8 cellular contexts compared by ENCODE assay signal in genomic region chr13:45441633-45442032, GRCh38. TPM values are rescaled to one million over a fixed set of nuclear protein-coding genes. Genes with fewer than 3 reads are reported as not detected.
A peak's percentile ranks its signal among the peaks of the same experiment; 100 is the strongest.
DNase-seq lines count a peak whose midpoint lies in the region; ATAC-seq and TF ChIP-seq lines count a peak whose summit lies in the region.

No MANE protein-coding gene starts in this region.

- peaks cover 5% of the 10 kb centered on the region for H3K27me3 Mint-ChIP-seq in activated T-cell treated with anti-CD3 and anti-CD28 coated beads, Interleukin-2, amount 50 U/mL, for 72 hours (ENCODE audit: low read depth)

- H3K36me3 ChIP-seq in mucosa of descending colon (ENCODE audit: low read depth) = no peaks in the 10 kb centered on the region

- ATAC-seq in HG03097 (IDR thresholded peaks at IDR 0.05; ENCODE audit: low FRiP score, unreplicated experiment) = peak; percentile 71
- ATAC-seq in activated T-cell treated with anti-CD3 and anti-CD28 coated beads, Interleukin-2, amount 50 U/mL, for 72 hours (replicated peaks in 1 of 2) = peak; percentile 84 to 89
- peak; percentile 41 for ATAC-seq in mucosa of descending colon
- ATAC-seq in GM18870 (IDR thresholded peaks at IDR 0.05; ENCODE audit: unreplicated experiment) = no peak

- H3K36me3 Mint-ChIP-seq in activated T-cell treated with anti-CD3 and anti-CD28 coated beads, Interleukin-2, amount 50 U/mL, for 72 hours (ENCODE audit: insufficient read depth in 2 of 2) = peaks cover 0 to 2% of the 10 kb centered on the region in 2 donors

- H3K4me3 ChIP-seq in mucosa of descending colon = no peak overlapping the region

- no peak for DNase-seq in activated T-cell treated with anti-CD3 and anti-CD28 coated beads, Interleukin-2, amount 50 U/mL, for 72 hours
- DNase-seq in mucosa of descending colon = no peak
- DNase-seq in COLO668 (lab: John Stamatoyannopoulos, UW; ENCODE audit: unreplicated experiment) = no peak
- DNase-seq in NCI-H1930 (lab: John Stamatoyannopoulos, UW) = no peak
- DNase-seq in pons (ENCODE audit: low spot score) = no peak

- H3K4me3 Mint-ChIP-seq in activated T-cell treated with anti-CD3 and anti-CD28 coated beads, Interleukin-2, amount 50 U/mL, for 72 hours = peak overlapping the region in 1 of 2 donors; percentile 23

- H3K9me3 Mint-ChIP-seq in activated T-cell treated with anti-CD3 and anti-CD28 coated beads, Interleukin-2, amount 50 U/mL, for 72 hours = no peaks in the 10 kb centered on the region

- peak; percentile 50 for TF ChIP-seq CTCF in GM12873 (IDR thresholded peaks at IDR 0.05; ENCODE audit: insufficient read depth, low read depth, low read length, missing control alignments)
- TF ChIP-seq CTCF in mucosa of descending colon (IDR thresholded peaks at IDR 0.05) = no peak

- H3K4me1 ChIP-seq in mucosa of descending colon (ENCODE audit: low read depth) = no peaks in the 10 kb centered on the region

- H3K27ac Mint-ChIP-seq in activated T-cell treated with anti-CD3 and anti-CD28 coated beads, Interleukin-2, amount 50 U/mL, for 72 hours = no peak overlapping the region

- H3K9me3 ChIP-seq in mucosa of descending colon = no peaks in the 10 kb centered on the region

- intact Hi-C loops in mucosa of descending colon (cut with DNase I, micrococcal nuclease) = no loop called here

- peaks cover 15% of the 10 kb centered on the region for H3K4me1 Mint-ChIP-seq in activated T-cell treated with anti-CD3 and anti-CD28 coated beads, Interleukin-2, amount 50 U/mL, for 72 hours (ENCODE audit: low read depth)

RNA-seq across cellular contexts. Expression of gene COG3, which starts 23.1 kb away (rescaled TPM):
- 10 to 100 TPM; 28.0 to 29.8 TPM for total RNA-seq in activated T-cell treated with anti-CD3 and anti-CD28 coated beads, Interleukin-2, amount 50 U/mL, for 72 hours
- total RNA-seq in mucosa of descending colon = 10 to 100 TPM; 37.0 to 51.3 (median 47.2) TPM

RNA-seq across cellular contexts. Expression of gene SLC25A30, which starts 23.5 kb away (rescaled TPM):
- total RNA-seq in activated T-cell treated with anti-CD3 and anti-CD28 coated beads, Interleukin-2, amount 50 U/mL, for 72 hours = 10 to 100 TPM; 17.9 to 19.8 TPM
- 10 to 100 TPM; 10.5 to 20.0 (median 13.6) TPM for total RNA-seq in mucosa of descending colon
